In genomic region chr20:772806-773205, GRCh38 we compare ENCODE assay signal across 32 cellular contexts. TPM values are rescaled to one million over a fixed set of nuclear protein-coding genes. Genes with fewer than 3 reads are reported as not detected.
"Had no signal": no experiment of that assay in that cellular context is flagged by ENCODE, and none has a peak within 500 bp of the region (broad histone marks: within the 10 kb centered on the region; RNA-seq: fewer than 3 reads in every experiment).

No MANE protein-coding gene starts in this region.

- H3K9me3 Mint-ChIP-seq: activated CD4-positive, alpha-beta T cell treated with anti-CD3 and anti-CD28 coated beads, Interleukin-2, amount 10 ng/mL, durations not matched to agents 7 days and 5 days; activated naive CD4-positive, alpha-beta T cell treated with anti-CD3 and anti-CD28 coated beads for 36 hours; activated naive CD8-positive, alpha-beta T cell treated with anti-CD3 and anti-CD28 coated beads, Interleukin-2, amount 50 U/mL, for 24 hours; activated T-cell treated with anti-CD3 and anti-CD28 coated beads, Interleukin-2, amount 50 U/mL, for 4 hours; activated T-helper 1 cell treated with anti-CD3 and anti-CD28 coated beads, Interleukin-12 subunit alpha, Interleukin-12 subunit beta, Interleukin-2, Interleukin-4 antibody, amounts not matched to agents 30 ng/mL and 10 ng/mL and 1 ng/mL, durations not matched to agents 14 hours and 24 hours and 36 hours; brain; T-helper 1 cell treated with Interleukin-12 subunit alpha and Interleukin-12 subunit beta and Interleukin-4 antibody, amounts not matched to agents 30 μg/mL and 1 μg/mL, for 36 hours; T-helper 2 cell treated with Interferon-gamma antibody and Interleukin-4, amounts not matched to agents 5 μg/mL and 100 μg/mL, for 36 hours had no signal

- DNase-seq: activated CD4-positive, alpha-beta T cell treated with anti-CD3 and anti-CD28 coated beads for 36 hours; activated CD4-positive, alpha-beta T cell treated with anti-CD3 and anti-CD28 coated beads, Interleukin-2, amount 10 ng/mL, durations not matched to agents 7 days and 5 days; activated CD4-positive, alpha-beta T cell treated with anti-CD3 and anti-CD28 coated beads, Interleukin-2, amount 50 U/mL, for 48 hours; activated CD8-positive, alpha-beta memory T cell treated with anti-CD3 and anti-CD28 coated beads, Interleukin-2, amount 50 U/mL, for 4 hours; activated CD8-positive, alpha-beta T cell treated with anti-CD3 and anti-CD28 coated beads, Interleukin-2, amount 10 ng/mL, durations not matched to agents 7 days and 5 days; activated gamma-delta T cell treated with Interleukin-2 at 50 U/mL for 16 hours; activated naive CD4-positive, alpha-beta T cell treated with anti-CD3 and anti-CD28 coated beads for 36 hours; activated naive CD8-positive, alpha-beta T cell treated with anti-CD3 and anti-CD28 coated beads, Interleukin-2, amount 50 U/mL, for 24 hours; activated T-cell treated with anti-CD3 and anti-CD28 coated beads for 4 hours; activated T-cell treated with anti-CD3 and anti-CD28 coated beads, Interleukin-2, amount 50 U/mL, for 4 hours; anterior cingulate cortex; caudate nucleus; cerebellar nuclear complex; NCI-H1092 treated with DMSO at 0.1 percent for 48 hours; NCI-H1417; NCI-H146; NCI-H187; NCI-H2029 treated with DMSO at 0.1 percent for 48 hours; NCI-H345; NCI-H524 treated with DMSO at 0.1 percent for 48 hours; RPMI8226; SHP77 treated with DMSO at 0.1 percent for 48 hours; SK-N-SH had no signal

- H3K9ac ChIP-seq: SK-N-SH had no signal

- H3K36me3 ChIP-seq: SJSA1 had no signal

- ATAC-seq: activated CD4-positive, alpha-beta T cell treated with anti-CD3 and anti-CD28 coated beads for 36 hours; activated CD4-positive, CD25-positive, alpha-beta regulatory T cell treated with anti-CD3 and anti-CD28 coated beads, Interleukin-2, amount 50 U/mL, for 24 hours; activated CD8-positive, alpha-beta T cell treated with anti-CD3 and anti-CD28 coated beads, Interleukin-2, amount 10 ng/mL, durations not matched to agents 7 days and 5 days; activated naive CD8-positive, alpha-beta T cell treated with anti-CD3 and anti-CD28 coated beads, Interleukin-2, amount 50 U/mL, for 24 hours; activated T-cell treated with anti-CD3 and anti-CD28 coated beads, Interleukin-2, amount 50 U/mL, for 4 hours; Panc1 had no signal

- FAIRE-seq: TTC549 had no signal

- H3K9me3 ChIP-seq: SJSA1, SK-N-SH had no signal

- H3K27ac ChIP-seq: SJSA1 had no signal

- H3K4me1 ChIP-seq: SJSA1 had no signal

- H3K36me3 Mint-ChIP-seq: activated naive CD8-positive, alpha-beta T cell; brain had no signal

- H3K4me2 ChIP-seq: SK-N-SH had no signal

- H3K4me3 ChIP-seq: SJSA1 had no signal

- H3K4me3 Mint-ChIP-seq: activated CD4-positive, alpha-beta T cell treated with anti-CD3 and anti-CD28 coated beads for 36 hours; activated CD4-positive, alpha-beta T cell treated with anti-CD3 and anti-CD28 coated beads, Interleukin-2, amount 10 ng/mL, durations not matched to agents 7 days and 5 days; activated CD8-positive, alpha-beta T cell treated with anti-CD3 and anti-CD28 coated beads, Interleukin-2, amount 10 ng/mL, durations not matched to agents 7 days and 5 days; activated naive CD4-positive, alpha-beta T cell treated with anti-CD3 and anti-CD28 coated beads for 36 hours; activated naive CD8-positive, alpha-beta T cell; activated naive CD8-positive, alpha-beta T cell treated with anti-CD3 and anti-CD28 coated beads, Interleukin-2, amount 50 U/mL, for 24 hours; activated T-cell treated with anti-CD3 and anti-CD28 coated beads, Interleukin-2, amount 50 U/mL, for 4 hours; activated T-helper 1 cell treated with anti-CD3 and anti-CD28 coated beads, Interleukin-12 subunit alpha, Interleukin-12 subunit beta, Interleukin-2, Interleukin-4 antibody, amounts not matched to agents 30 ng/mL and 10 ng/mL and 1 ng/mL, durations not matched to agents 14 hours and 24 hours and 36 hours; brain; T-helper 1 cell treated with Interleukin-12 subunit alpha and Interleukin-12 subunit beta and Interleukin-4 antibody, amounts not matched to agents 30 μg/mL and 1 μg/mL, for 36 hours; T-helper 2 cell treated with Interferon-gamma antibody and Interleukin-4, amounts not matched to agents 5 μg/mL and 100 μg/mL, for 36 hours had no signal

- H3K27ac Mint-ChIP-seq: activated CD4-positive, alpha-beta T cell treated with anti-CD3 and anti-CD28 coated beads for 36 hours; activated CD4-positive, alpha-beta T cell treated with anti-CD3 and anti-CD28 coated beads, Interleukin-2, amount 10 ng/mL, durations not matched to agents 7 days and 5 days; activated CD8-positive, alpha-beta T cell treated with anti-CD3 and anti-CD28 coated beads, Interleukin-2, amount 10 ng/mL, durations not matched to agents 7 days and 5 days; activated naive CD4-positive, alpha-beta T cell treated with anti-CD3 and anti-CD28 coated beads for 36 hours; activated naive CD8-positive, alpha-beta T cell; activated naive CD8-positive, alpha-beta T cell treated with anti-CD3 and anti-CD28 coated beads, Interleukin-2, amount 50 U/mL, for 24 hours; activated T-helper 1 cell treated with anti-CD3 and anti-CD28 coated beads, Interleukin-12 subunit alpha, Interleukin-12 subunit beta, Interleukin-2, Interleukin-4 antibody, amounts not matched to agents 30 ng/mL and 10 ng/mL and 1 ng/mL, durations not matched to agents 14 hours and 24 hours and 36 hours; T-helper 1 cell treated with Interleukin-12 subunit alpha and Interleukin-12 subunit beta and Interleukin-4 antibody, amounts not matched to agents 30 μg/mL and 1 μg/mL, for 36 hours; T-helper 2 cell treated with Interferon-gamma antibody and Interleukin-4, amounts not matched to agents 5 μg/mL and 100 μg/mL, for 36 hours had no signal

- H3K4me1 Mint-ChIP-seq: activated CD4-positive, alpha-beta T cell treated with anti-CD3 and anti-CD28 coated beads for 36 hours; activated CD4-positive, alpha-beta T cell treated with anti-CD3 and anti-CD28 coated beads, Interleukin-2, amount 10 ng/mL, durations not matched to agents 7 days and 5 days; brain had no signal

- H3K27me3 Mint-ChIP-seq: activated naive CD8-positive, alpha-beta T cell had no signal

RNA-seq across cellular contexts. Expression of gene SLC52A3, which starts 4.5 kb away (rescaled TPM):
- total RNA-seq: activated CD4-positive, alpha-beta T cell treated with anti-CD3 and anti-CD28 coated beads for 36 hours; activated CD4-positive, alpha-beta T cell treated with anti-CD3 and anti-CD28 coated beads, Interleukin-2, amount 10 ng/mL, durations not matched to agents 7 days and 5 days; activated CD8-positive, alpha-beta T cell treated with anti-CD3 and anti-CD28 coated beads, Interleukin-2, amount 10 ng/mL, durations not matched to agents 7 days and 5 days; activated naive CD4-positive, alpha-beta T cell treated with anti-CD3 and anti-CD28 coated beads for 36 hours; activated T-cell treated with anti-CD3 and anti-CD28 coated beads, Interleukin-2, amount 50 U/mL, for 4 hours; activated T-helper 1 cell treated with anti-CD3 and anti-CD28 coated beads, Interleukin-12 subunit alpha, Interleukin-12 subunit beta, Interleukin-2, Interleukin-4 antibody, amounts not matched to agents 30 ng/mL and 10 ng/mL and 1 ng/mL, durations not matched to agents 14 hours and 24 hours and 36 hours; SJSA1 had no signal
- polyA plus RNA-seq: SK-N-SH had no signal
